Comparison of ENCODE assay signal across 2 cellular contexts in genomic region chr10:44260286-44260928, GRCh38.
TF ChIP-seq lines count a peak whose summit lies in the region.

No MANE protein-coding gene starts in this region.

TF ChIP-seq in HepG2, 621 proteins besides CTCF, POLR2A, EP300 and RAD21:
- TF ChIP-seq ZNF687 (CRISPR knock-in tag; IDR thresholded peaks at IDR 0.05) (0 out of 2 replicates have a peak, but pooled peaks have one; percentile 27), THAP9 (CRISPR knock-in tag; IDR thresholded peaks at IDR 0.05; ENCODE audit: borderline replicate concordance) (0 out of 2 replicates have a peak, but pooled peaks have one; percentile 21), TCF7L2 (IDR thresholded peaks at IDR 0.05; ENCODE audit: low read depth, low read length) (no peak), ZNF280B (CRISPR knock-in tag; IDR thresholded peaks at IDR 0.05; ENCODE audit: borderline replicate concordance) (peak; percentile 61; the same call in 1 of the 2 replicates), SCMH1 (CRISPR knock-in tag; IDR thresholded peaks at IDR 0.05; ENCODE audit: borderline replicate concordance) (no peak), MTF2 (CRISPR knock-in tag; IDR thresholded peaks at IDR 0.05; ENCODE audit: borderline replicate concordance) (peak; percentile 63; the same call in 1 of the 2 replicates), FOXO4 (CRISPR knock-in tag; conservative IDR thresholded peaks at IDR 0.05) (0 out of 2 replicates have a peak, but pooled peaks have one; percentile 0), REL (CRISPR knock-in tag; conservative IDR thresholded peaks at IDR 0.05) (no peak)

TF ChIP-seq in GM12878, 131 proteins besides CTCF, POLR2A, EP300 and RAD21 (continued from another document and continues in another):
- TF ChIP-seq PRDM15 (CRISPR knock-in tag; IDR thresholded peaks at IDR 0.05), result no peak
- no peak for TF ChIP-seq PKNOX1 (IDR thresholded peaks at IDR 0.05)
- TF ChIP-seq MEF2B (IDR thresholded peaks at IDR 0.05; ENCODE audit: partially characterized antibody, poor library complexity, severe bottlenecking), result peak; percentile 76
- peak; percentile 73 to 79 for TF ChIP-seq IKZF2 (IDR thresholded peaks at IDR 0.05)
- TF ChIP-seq SRF (IDR thresholded peaks at IDR 0.05; ENCODE audit: low read depth in 2 of 2, low read length in 2 of 2), result no peak
- 0 out of 2 replicates have a peak, but pooled peaks have one; percentile 53 for TF ChIP-seq MEF2A (IDR thresholded peaks at IDR 0.05; ENCODE audit: insufficient read depth, low read depth, low read length)
- TF ChIP-seq ZBTB11 (CRISPR knock-in tag; IDR thresholded peaks at IDR 0.05), result no peak
- no peak for TF ChIP-seq ZZZ3 (IDR thresholded peaks at IDR 0.05; ENCODE audit: control insufficient read depth, insufficient read length, low read depth)
- TF ChIP-seq RELB (IDR thresholded peaks at IDR 0.05; ENCODE audit: low read depth), result peak; percentile 53; the same call in 1 of the 2 replicates
- TF ChIP-seq DPF2 (IDR thresholded peaks at IDR 0.05), result peak; percentile 48; the same call in 1 of the 2 replicates
- TF ChIP-seq TCF7 (IDR thresholded peaks at IDR 0.05; ENCODE audit: borderline replicate concordance), result no peak
- TF ChIP-seq STAT1 (conservative IDR thresholded peaks at IDR 0.05), result no peak
- TF ChIP-seq CUX1 (IDR thresholded peaks at IDR 0.05; ENCODE audit: insufficient replicate concordance, low read depth, low read length), result no peak
- TF ChIP-seq GATAD2B (conservative IDR thresholded peaks at IDR 0.05; ENCODE audit: low read depth), result peak; percentile 58
- TF ChIP-seq CBX5 (IDR thresholded peaks at IDR 0.05; ENCODE audit: low read depth), result 0 out of 2 replicates have a peak, but pooled peaks have one; percentile 65
- TF ChIP-seq JUND (IDR thresholded peaks at IDR 0.05; ENCODE audit: low read depth, low read length), result no peak
- no peak for TF ChIP-seq ZNF217 (IDR thresholded peaks at IDR 0.05)
- TF ChIP-seq FOXM1 (IDR thresholded peaks at IDR 0.05; ENCODE audit: low read depth, low read length), result peak; percentile 60; the same call in 1 of the 2 replicates
- peak; percentile 100 for TF ChIP-seq PAX5 (IDR thresholded peaks at IDR 0.05; ENCODE audit: borderline replicate concordance, low read depth, low read length)
- no peak for TF ChIP-seq STAT3 (IDR thresholded peaks at IDR 0.05; ENCODE audit: low read depth, low read length)
- TF ChIP-seq NFYA (IDR thresholded peaks at IDR 0.05; ENCODE audit: borderline replicate concordance, low read depth, low read length), result no peak
- no peak for TF ChIP-seq SMC3 (IDR thresholded peaks at IDR 0.05; ENCODE audit: borderline replicate concordance, low read length)
- peak; percentile 73 for TF ChIP-seq TCF12 (IDR thresholded peaks at IDR 0.05; ENCODE audit: low read depth, low read length)
- peak; percentile 48 for TF ChIP-seq RUNX3 (IDR thresholded peaks at IDR 0.05; ENCODE audit: low read length)
- TF ChIP-seq KLF5 (IDR thresholded peaks at IDR 0.05; ENCODE audit: partially characterized antibody), result no peak
- TF ChIP-seq RELA (IDR thresholded peaks at IDR 0.05; ENCODE audit: borderline replicate concordance, partially characterized antibody), result peak; percentile 92
- no peak for TF ChIP-seq ATF7 (IDR thresholded peaks at IDR 0.05; ENCODE audit: low read depth)
- TF ChIP-seq BCL11A (IDR thresholded peaks at IDR 0.05; ENCODE audit: low read depth, low read length), result peak; percentile 25; the same call in 1 of the 2 replicates
- TF ChIP-seq REST (IDR thresholded peaks at IDR 0.05; ENCODE audit: low read depth, low read length), result no peak
- no peak for TF ChIP-seq JUNB (IDR thresholded peaks at IDR 0.05)
- TF ChIP-seq NFIC (IDR thresholded peaks at IDR 0.05; ENCODE audit: low read depth, low read length), result peak; percentile 60; the same call in 1 of the 2 replicates
- TF ChIP-seq FOS (IDR thresholded peaks at IDR 0.05; ENCODE audit: borderline replicate concordance, extremely low read depth, insufficient read length), result no peak
- TF ChIP-seq ZNF274 (IDR thresholded peaks at IDR 0.05; ENCODE audit: insufficient read depth, insufficient read length), result no peak
- TF ChIP-seq BCL3 (IDR thresholded peaks at IDR 0.05; ENCODE audit: borderline replicate concordance, insufficient read depth, low read depth, low read length, poor library complexity, severe bottlenecking), result peak; percentile 72
- no peak for TF ChIP-seq POU2F2 (IDR thresholded peaks at IDR 0.05; ENCODE audit: borderline replicate concordance, low read depth, low read length)
